ENCODE assay signal across 3 cellular contexts in the genomic region with DNA sequence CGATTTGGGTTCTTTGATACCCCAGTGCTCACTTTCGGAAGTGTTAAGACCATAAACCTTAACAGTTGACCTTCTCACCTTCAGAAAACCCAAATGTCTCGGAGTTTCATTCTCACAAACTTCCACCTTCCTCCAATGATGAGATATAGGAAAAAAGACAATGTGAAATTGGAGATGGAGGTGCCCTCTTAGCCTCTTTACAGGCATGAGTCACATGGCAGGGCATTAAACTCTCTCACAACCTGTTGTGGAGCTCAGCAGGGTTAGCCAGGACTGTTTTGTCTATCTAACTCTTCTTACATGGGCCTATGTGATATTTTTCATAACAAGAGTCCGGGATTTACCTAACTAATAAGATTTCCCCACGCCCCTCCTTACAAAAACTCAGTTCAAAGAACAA.
A peak's percentile ranks its signal among the peaks of the same experiment; 100 is the strongest.
TF ChIP-seq lines count a peak whose summit lies in the region.

No MANE protein-coding gene starts in this region.

TF ChIP-seq in liver, 16 proteins besides CTCF, POLR2A, EP300 and RAD21:
- TF ChIP-seq RXRA (IDR thresholded peaks at IDR 0.05): peak in 1 of 2 donors; percentile 24
- TF ChIP-seq JUND (IDR thresholded peaks at IDR 0.05): no peak
- TF ChIP-seq HNF4A (conservative IDR thresholded peaks at IDR 0.05): peak in 1 of 2 donors; percentile 32

TF ChIP-seq in HepG2, 621 proteins besides CTCF, POLR2A, EP300 and RAD21:
- no peak for TF ChIP-seq RXRB (CRISPR knock-in tag; IDR thresholded peaks at IDR 0.05; ENCODE audit: borderline replicate concordance)
- no peak for TF ChIP-seq ZNF569 (CRISPR knock-in tag; IDR thresholded peaks at IDR 0.05; ENCODE audit: borderline replicate concordance)
- TF ChIP-seq TOPORS (CRISPR knock-in tag; IDR thresholded peaks at IDR 0.05): no peak
- no peak for TF ChIP-seq KDM2A (CRISPR knock-in tag; IDR thresholded peaks at IDR 0.05; ENCODE audit: borderline replicate concordance, low read depth)

TF ChIP-seq in GM12878, 131 proteins besides CTCF, POLR2A, EP300 and RAD21:
- TF ChIP-seq FOS (IDR thresholded peaks at IDR 0.05; ENCODE audit: borderline replicate concordance, extremely low read depth, insufficient read length): no peak
- TF ChIP-seq RAD51 (IDR thresholded peaks at IDR 0.05): no peak
- TF ChIP-seq RB1 (IDR thresholded peaks at IDR 0.05; ENCODE audit: borderline replicate concordance): no peak
- no peak for TF ChIP-seq HDGF (IDR thresholded peaks at IDR 0.05)
- TF ChIP-seq MYC (IDR thresholded peaks at IDR 0.05; ENCODE audit: insufficient read depth, insufficient read length, insufficient replicate concordance, low read length, severe bottlenecking): no peak
